In genomic region chr10:117539903-117540639, GRCh38 we compare ENCODE assay signal across 24 cellular contexts. TPM values are rescaled to one million over a fixed set of nuclear protein-coding genes. Genes with fewer than 3 reads are reported as not detected.
DNase-seq lines count a peak whose midpoint lies in the region; ATAC-seq and TF ChIP-seq lines count a peak whose summit lies in the region.
"Had no signal": no experiment of that assay in that cellular context is flagged by ENCODE, and none has a peak within 500 bp of the region (broad histone marks: within the 10 kb centered on the region; RNA-seq: fewer than 3 reads in every experiment).

No MANE protein-coding gene starts in this region.

- no peaks in the 10 kb centered on the region for H4K20me1 ChIP-seq in GM23248 (ENCODE audit: insufficient read depth)

- TF ChIP-seq POLR2A in tibial nerve (IDR thresholded peaks at IDR 0.05): no peak

- H3K4me3 ChIP-seq in GM23248 (peak overlapping the region; percentile 95), tibial nerve (no peak overlapping the region)
- H3K4me3 ChIP-seq: body of pancreas, hepatocyte, smooth muscle cell, testis had no signal

- H3F3A ChIP-seq in GM23248 (ENCODE audit: insufficient read depth): peaks cover 30% of the 10 kb centered on the region

- peaks cover 77% of the 10 kb centered on the region for H3K79me2 ChIP-seq in GM23248 (ENCODE audit: insufficient read depth)
- H3K79me2 ChIP-seq: hepatocyte had no signal

- ATAC-seq in stimulated activated memory B cell treated with anti-CD40 and anti-IgM and Interleukin-4, amounts not matched to agents 10 μg/mL and 1 μg/mL and 100 μg/mL, for 72 hours: peak; percentile 34
- no peak for ATAC-seq in HG03378 (IDR thresholded peaks at IDR 0.05; ENCODE audit: unreplicated experiment)
- ATAC-seq: body of pancreas, esophagus mucosa, Panc1, WTC11 had no signal

- peaks cover 89% of the 10 kb centered on the region for H3K27me3 Mint-ChIP-seq in stimulated activated memory B cell treated with anti-CD40 and anti-IgM and Interleukin-4, amounts not matched to agents 10 μg/mL and 1 μg/mL and 100 μg/mL, for 72 hours

- H3K9me3 Mint-ChIP-seq in stimulated activated memory B cell treated with anti-CD40 and anti-IgM and Interleukin-4, amounts not matched to agents 10 μg/mL and 1 μg/mL and 100 μg/mL, for 72 hours: no peaks in the 10 kb centered on the region
- H3K9me3 Mint-ChIP-seq: WTC11 had no signal

- TF ChIP-seq CTCF in tibial nerve (IDR thresholded peaks at IDR 0.05): no peak

- WGBS in GM23248 (ENCODE audit: low coverage in 1 of 2, low lambda C conversion rate in 2 of 2, missing lambda C conversion rate in 2 of 2), 2 experiments: 57 to 60% methylated on average over 3 of the region's 3 CpGs
- WGBS in tibial nerve, 2 donors: 62 to 75% methylated on average over 3 of the region's 3 CpGs

- DNase-seq in GM23248 (peak; percentile 46), astrocyte of the hippocampus (ENCODE audit: low read depth, low spot score) (peak; percentile 49), kidney tubule cell (ENCODE audit: low spot score) (peak; percentile 45), tibial nerve (ENCODE audit: low spot score in 2 of 2) (no peak), iPS-NIHi7 (ENCODE audit: extremely low spot score) (no peak)
- DNase-seq: CD4-positive, CD25-positive, alpha-beta regulatory T cell; effector memory CD4-positive, alpha-beta T cell; H9; Karpas-422; NCI-H510A; SIG-M5; stimulated activated CD4-positive, alpha-beta T cell treated with anti-CD3 and anti-CD28 coated beads, Interleukin-2, amount 100 ng/mL, for 24 hours; stimulated activated naive CD4-positive, alpha-beta T cell; testis had no signal

- no peak overlapping the region for H2AFZ ChIP-seq in GM23248
- H2AFZ ChIP-seq: hepatocyte had no signal

- TF ChIP-seq EP300 in tibial nerve (IDR thresholded peaks at IDR 0.05): no peak

- peak overlapping the region; percentile 98 for H3K9ac ChIP-seq in GM23248

- H3K36me3 Mint-ChIP-seq in stimulated activated memory B cell treated with anti-CD40 and anti-IgM and Interleukin-4, amounts not matched to agents 10 μg/mL and 1 μg/mL and 100 μg/mL, for 72 hours: no peaks in the 10 kb centered on the region
- H3K36me3 Mint-ChIP-seq: CD4-positive, CD25-positive, alpha-beta regulatory T cell; WTC11 had no signal

- H3K4me2 ChIP-seq in GM23248 (ENCODE audit: unreplicated experiment): peak overlapping the region; percentile 91
- H3K4me2 ChIP-seq: hepatocyte, smooth muscle cell had no signal

- H3K27ac Mint-ChIP-seq in stimulated activated memory B cell treated with anti-CD40 and anti-IgM and Interleukin-4, amounts not matched to agents 10 μg/mL and 1 μg/mL and 100 μg/mL, for 72 hours: no peak overlapping the region
- H3K27ac Mint-ChIP-seq: H9, WTC11 had no signal

- H3K36me3 ChIP-seq in GM23248 (ENCODE audit: low read depth) (no peaks in the 10 kb centered on the region), tibial nerve (no peaks in the 10 kb centered on the region)

- no peaks in the 10 kb centered on the region for H3K9me2 ChIP-seq in GM23248 (ENCODE audit: insufficient read depth)

- H3K27ac ChIP-seq in GM23248: peak overlapping the region; percentile 99
- H3K27ac ChIP-seq in tibial nerve: no peak overlapping the region
- H3K27ac ChIP-seq: body of pancreas, hepatocyte had no signal

- H3K9me3 ChIP-seq in GM23248 (ENCODE audit: low read depth): no peaks in the 10 kb centered on the region
- H3K9me3 ChIP-seq in tibial nerve: no peaks in the 10 kb centered on the region
- H3K9me3 ChIP-seq: body of pancreas, testis had no signal

- H3K4me1 Mint-ChIP-seq in stimulated activated memory B cell treated with anti-CD40 and anti-IgM and Interleukin-4, amounts not matched to agents 10 μg/mL and 1 μg/mL and 100 μg/mL, for 72 hours: peaks cover 6% of the 10 kb centered on the region

- H3K27me3 ChIP-seq in GM23248 (replicated peaks; ENCODE audit: insufficient read depth): no peaks in the 10 kb centered on the region
- peaks cover 0 to 100% of the 10 kb centered on the region in 2 donors for H3K27me3 ChIP-seq in tibial nerve

- in situ Hi-C loops in GM23248 (cut with MboI): loop anchor here (10.0 kb wide), 2 partner anchors 505 to 705 kb away; partner anchors contain the start of gene RAB11FIP2

- H3K4me3 Mint-ChIP-seq in stimulated activated memory B cell treated with anti-CD40 and anti-IgM and Interleukin-4, amounts not matched to agents 10 μg/mL and 1 μg/mL and 100 μg/mL, for 72 hours: no peak overlapping the region
- H3K4me3 Mint-ChIP-seq: H9 had no signal

- peaks cover 25% of the 10 kb centered on the region; the same call in 1 of the 2 replicates for H3K4me1 ChIP-seq in GM23248 (ENCODE audit: insufficient read depth)
- H3K4me1 ChIP-seq in tibial nerve: peaks cover 0 to 70% (median 27%) of the 10 kb centered on the region in 4 donors

RNA-seq across cellular contexts. Expression of gene EMX2, which starts 2.5 kb away (rescaled TPM):
- total RNA-seq in GM23248 (2014; rRNA removed; shearing (Covaris generic)): 13.4 and 16.3 TPM in 2 replicates
- 12.8 and 13.2 TPM in 2 replicates for polyA plus RNA-seq in GM23248 (2016; fragmentation: Nextera tagmentation; extraction: Ambion mirVana)
- 1 to 10 TPM in 2 of 4 donors, under 1 TPM in 2; 0.44 to 2.3 (median 1.1) TPM for total RNA-seq in tibial nerve
- total RNA-seq: body of pancreas; CD4-positive, CD25-positive, alpha-beta regulatory T cell; esophagus mucosa; H9; hepatocyte; lung microvascular endothelial cell; myocyte; WTC11 had no signal
- polyA plus RNA-seq: CD4-positive, CD25-positive, alpha-beta regulatory T cell; hepatocyte; smooth muscle cell had no signal

Comparison
In these comparisons a context has a peak if more than half of its experiments do, and no peak if none do; other contexts are left out.
1. DNase-seq: peak in GM23248 (single experiment), astrocyte of the hippocampus (single experiment) and kidney tubule cell (single experiment); none in tibial nerve (0 of 2) and iPS-NIHi7 (single experiment).